Comparison of ENCODE assay signal across 3 cellular contexts in the genomic region with DNA sequence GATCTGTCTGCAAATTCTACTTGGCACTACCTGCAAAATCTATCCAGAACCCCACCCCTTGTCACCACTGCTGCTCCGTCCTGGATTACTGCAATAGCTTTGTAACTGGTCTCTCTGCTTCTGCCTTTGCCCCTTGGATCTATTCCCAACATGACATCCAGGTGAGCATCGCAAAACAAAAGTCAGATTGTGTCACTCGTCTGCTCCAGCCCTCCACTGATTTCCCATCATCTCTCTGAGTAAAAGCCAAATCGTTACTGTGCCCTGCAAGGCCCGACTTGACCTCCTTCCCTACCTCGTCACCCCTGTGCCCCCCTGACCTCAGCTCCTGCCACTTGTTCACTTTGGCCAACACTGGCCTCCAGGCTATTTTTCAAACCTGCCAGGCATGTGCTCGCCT.
TF ChIP-seq lines count a peak whose summit lies in the region.

No MANE protein-coding gene starts in this region.

TF ChIP-seq in liver, 16 proteins besides CTCF, POLR2A, EP300 and RAD21:
- TF ChIP-seq HNF4G (IDR thresholded peaks at IDR 0.05) (peak; percentile 50), JUND (IDR thresholded peaks at IDR 0.05) (peak; percentile 66 to 84), HNF4A (conservative IDR thresholded peaks at IDR 0.05) (peak; percentile 81 to 91), MAX (IDR thresholded peaks at IDR 0.05) (no peak), TAF1 (conservative IDR thresholded peaks at IDR 0.05) (no peak), EGR1 (IDR thresholded peaks at IDR 0.05; ENCODE audit: low read depth in 2 of 2) (peak in 1 of 2 donors; percentile 39), GABPA (IDR thresholded peaks at IDR 0.05 in 1 of 2, conservative IDR thresholded peaks at IDR 0.05 in 1 of 2) (no peak), FOXA2 (IDR thresholded peaks at IDR 0.05) (peak; percentile 57), ZBTB33 (IDR thresholded peaks at IDR 0.05) (no peak), RXRA (IDR thresholded peaks at IDR 0.05) (peak; percentile 97 to 99), FOXA1 (IDR thresholded peaks at IDR 0.05) (peak; percentile 73), YY1 (IDR thresholded peaks at IDR 0.05) (peak; percentile 66), ATF3 (IDR thresholded peaks at IDR 0.05) (no peak), NR2F2 (IDR thresholded peaks at IDR 0.05) (peak; percentile 85), REST (IDR thresholded peaks at IDR 0.05) (peak; percentile 38), SP1 (IDR thresholded peaks at IDR 0.05) (peak; percentile 91)

TF ChIP-seq in HepG2, 621 proteins besides CTCF, POLR2A, EP300 and RAD21:
- TF ChIP-seq DMAP1 (CRISPR knock-in tag; IDR thresholded peaks at IDR 0.05) (no peak), JDP2 (CRISPR knock-in tag; IDR thresholded peaks at IDR 0.05; ENCODE audit: borderline replicate concordance) (no peak), HIC2 (CRISPR knock-in tag; IDR thresholded peaks at IDR 0.05; ENCODE audit: low read depth) (no peak)
- TF ChIP-seq, protein P1, sequence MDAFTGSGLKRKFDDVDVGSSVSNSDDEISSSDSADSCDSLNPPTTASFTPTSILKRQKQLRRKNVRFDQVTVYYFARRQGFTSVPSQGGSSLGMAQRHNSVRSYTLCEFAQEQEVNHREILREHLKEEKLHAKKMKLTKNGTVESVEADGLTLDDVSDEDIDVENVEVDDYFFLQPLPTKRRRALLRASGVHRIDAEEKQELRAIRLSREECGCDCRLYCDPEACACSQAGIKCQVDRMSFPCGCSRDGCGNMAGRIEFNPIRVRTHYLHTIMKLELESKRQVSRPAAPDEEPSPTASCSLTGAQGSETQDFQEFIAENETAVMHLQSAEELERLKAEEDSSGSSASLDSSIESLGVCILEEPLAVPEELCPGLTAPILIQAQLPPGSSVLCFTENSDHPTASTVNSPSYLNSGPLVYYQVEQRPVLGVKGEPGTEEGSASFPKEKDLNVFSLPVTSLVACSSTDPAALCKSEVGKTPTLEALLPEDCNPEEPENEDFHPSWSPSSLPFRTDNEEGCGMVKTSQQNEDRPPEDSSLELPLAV (CRISPR knock-in tag; conservative IDR thresholded peaks at IDR 0.05; ENCODE audit: low read depth): no peak
- TF ChIP-seq, protein P2, sequence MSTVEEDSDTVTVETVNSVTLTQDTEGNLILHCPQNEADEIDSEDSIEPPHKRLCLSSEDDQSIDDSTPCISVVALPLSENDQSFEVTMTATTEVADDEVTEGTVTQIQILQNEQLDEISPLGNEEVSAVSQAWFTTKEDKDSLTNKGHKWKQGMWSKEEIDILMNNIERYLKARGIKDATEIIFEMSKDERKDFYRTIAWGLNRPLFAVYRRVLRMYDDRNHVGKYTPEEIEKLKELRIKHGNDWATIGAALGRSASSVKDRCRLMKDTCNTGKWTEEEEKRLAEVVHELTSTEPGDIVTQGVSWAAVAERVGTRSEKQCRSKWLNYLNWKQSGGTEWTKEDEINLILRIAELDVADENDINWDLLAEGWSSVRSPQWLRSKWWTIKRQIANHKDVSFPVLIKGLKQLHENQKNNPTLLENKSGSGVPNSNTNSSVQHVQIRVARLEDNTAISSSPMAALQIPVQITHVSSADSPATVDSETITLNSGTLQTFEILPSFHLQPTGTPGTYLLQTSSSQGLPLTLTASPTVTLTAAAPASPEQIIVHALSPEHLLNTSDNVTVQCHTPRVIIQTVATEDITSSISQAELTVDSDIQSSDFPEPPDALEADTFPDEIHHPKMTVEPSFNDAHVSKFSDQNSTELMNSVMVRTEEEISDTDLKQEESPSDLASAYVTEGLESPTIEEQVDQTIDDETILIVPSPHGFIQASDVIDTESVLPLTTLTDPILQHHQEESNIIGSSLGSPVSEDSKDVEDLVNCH (CRISPR knock-in tag; IDR thresholded peaks at IDR 0.05): no peak
TF ChIP-seq in HepG2: peak in this region for 0.

TF ChIP-seq in H1, 55 proteins besides CTCF, POLR2A, EP300 and RAD21:
- TF ChIP-seq KDM1A (IDR thresholded peaks at IDR 0.05; ENCODE audit: borderline replicate concordance, low read length) (no peak), TAF7 (optimal IDR thresholded peaks at IDR 0.05; ENCODE audit: borderline replicate concordance, low read depth, low read length) (no peak), RFX5 (IDR thresholded peaks at IDR 0.05; ENCODE audit: borderline replicate concordance, low read depth, low read length) (no peak), CHD2 (IDR thresholded peaks at IDR 0.05; ENCODE audit: low read length) (no peak), CBX8 (IDR thresholded peaks at IDR 0.05; ENCODE audit: borderline replicate concordance, low read depth, low read length) (no peak), TEAD4 (IDR thresholded peaks at IDR 0.05; ENCODE audit: low read depth, low read length) (no peak), SP1 (IDR thresholded peaks at IDR 0.05; ENCODE audit: low read depth, low read length) (no peak)
